Comparison of ENCODE assay signal across 1 cellular context in the genomic region with DNA sequence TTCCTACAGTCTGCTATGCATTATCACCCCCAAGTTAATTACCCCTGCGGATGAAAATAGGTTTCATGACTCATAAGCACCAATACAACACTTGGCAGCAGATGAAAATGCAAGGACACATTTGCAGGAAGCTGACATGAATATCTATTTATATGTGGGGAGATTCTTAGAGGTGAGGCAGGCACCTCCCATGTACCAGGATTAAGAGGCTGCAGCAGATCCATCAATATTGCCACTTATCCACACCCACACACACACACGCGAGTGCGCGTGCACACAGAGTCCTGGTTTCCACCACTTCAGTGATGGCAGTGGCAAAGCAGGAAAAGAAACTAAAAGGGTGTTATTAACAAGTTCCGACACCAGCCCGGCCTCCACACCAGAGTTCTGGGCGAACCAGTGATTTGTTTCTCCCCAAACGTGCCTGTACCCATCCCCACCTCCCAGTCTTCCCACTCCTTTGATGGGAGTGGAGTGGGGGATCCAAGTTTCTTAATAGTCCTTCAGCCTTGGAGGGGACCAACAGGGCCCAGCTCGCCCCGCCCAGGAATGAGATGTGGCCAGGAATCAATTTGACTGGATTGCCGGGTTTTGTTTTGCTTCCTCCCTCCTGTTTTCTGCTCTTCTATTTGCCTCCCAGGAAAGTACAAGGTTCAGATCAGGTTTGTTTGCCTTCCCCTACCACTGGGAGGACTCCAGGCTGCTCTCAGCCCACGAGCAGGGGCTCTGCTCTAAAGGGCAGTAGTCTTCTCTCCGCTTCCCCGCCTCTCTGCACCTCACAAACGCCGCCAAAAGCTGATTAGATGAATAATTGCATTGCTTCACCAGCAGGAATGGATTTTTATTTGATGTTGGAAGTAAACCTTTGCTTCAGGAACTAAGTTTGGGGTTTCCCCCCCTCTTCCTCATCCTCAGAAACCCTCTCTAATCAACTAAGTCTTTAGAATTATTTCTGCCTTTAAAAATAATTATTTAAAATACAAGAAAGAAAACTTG.
TF ChIP-seq lines count a peak whose summit lies in the region.

No MANE protein-coding gene starts in this region.

TF ChIP-seq in HepG2, 621 proteins besides CTCF, POLR2A, EP300 and RAD21 (continued from another document and continues in another):
- TF ChIP-seq NCOR1 (IDR thresholded peaks at IDR 0.05; ENCODE audit: borderline replicate concordance, low read length) (peak; percentile 79; the same call in 1 of the 2 replicates), RBM22 (optimal IDR thresholded peaks at IDR 0.05; ENCODE audit: low read length) (no peak), ZNF660 (CRISPR knock-in tag; IDR thresholded peaks at IDR 0.05; ENCODE audit: borderline replicate concordance, low read depth) (no peak), HNF4G (IDR thresholded peaks at IDR 0.05; ENCODE audit: borderline replicate concordance, low read depth, low read length) (peak; percentile 83), HNF4G (CRISPR knock-in tag; IDR thresholded peaks at IDR 0.05; ENCODE audit: borderline replicate concordance, low read depth) (peak; percentile 53; the same call in 1 of the 2 replicates), SNRNP70 (IDR thresholded peaks at IDR 0.05; ENCODE audit: low read depth, low read length) (no peak), REL (CRISPR knock-in tag; conservative IDR thresholded peaks at IDR 0.05) (no peak), ZNF256 (CRISPR knock-in tag; conservative IDR thresholded peaks at IDR 0.05) (no peak), SALL1 (CRISPR knock-in tag; IDR thresholded peaks at IDR 0.05) (peak; percentile 89), IKZF1 (IDR thresholded peaks at IDR 0.05) (no peak), ZFP36L2 (CRISPR knock-in tag; IDR thresholded peaks at IDR 0.05) (no peak), RXRB (CRISPR knock-in tag; IDR thresholded peaks at IDR 0.05; ENCODE audit: borderline replicate concordance) (peak; percentile 73), ZBTB21 (CRISPR knock-in tag; IDR thresholded peaks at IDR 0.05) (no peak), ZNF709 (CRISPR knock-in tag; IDR thresholded peaks at IDR 0.05) (no peak), MIER2 (CRISPR knock-in tag; IDR thresholded peaks at IDR 0.05) (peak; percentile 22; the same call in 1 of the 2 replicates), DMAP1 (CRISPR knock-in tag; IDR thresholded peaks at IDR 0.05) (peak; percentile 64), THAP11 (CRISPR knock-in tag; IDR thresholded peaks at IDR 0.05) (peak; percentile 35; the same call in 1 of the 2 replicates), SCMH1 (CRISPR knock-in tag; IDR thresholded peaks at IDR 0.05; ENCODE audit: borderline replicate concordance) (no peak), ZNF652 (CRISPR knock-in tag; IDR thresholded peaks at IDR 0.05; ENCODE audit: borderline replicate concordance, low read depth) (peak; percentile 7; the same call in 1 of the 2 replicates), GATAD2A (CRISPR knock-in tag; IDR thresholded peaks at IDR 0.05) (peak; percentile 88), HOXA7 (CRISPR knock-in tag; IDR thresholded peaks at IDR 0.05) (no peak), ZSCAN12 (CRISPR knock-in tag; IDR thresholded peaks at IDR 0.05) (no peak), NFYC (CRISPR knock-in tag; IDR thresholded peaks at IDR 0.05) (no peak), MYNN (CRISPR knock-in tag; IDR thresholded peaks at IDR 0.05; ENCODE audit: low read depth) (no peak), NRL (CRISPR knock-in tag; IDR thresholded peaks at IDR 0.05; ENCODE audit: borderline replicate concordance) (no peak), ERF (CRISPR knock-in tag; IDR thresholded peaks at IDR 0.05) (peak; percentile 56; the same call in 1 of the 2 replicates), SOX5 (CRISPR knock-in tag; IDR thresholded peaks at IDR 0.05; ENCODE audit: borderline replicate concordance) (peak; percentile 75; the same call in 1 of the 2 replicates), TBX3 (IDR thresholded peaks at IDR 0.05; ENCODE audit: borderline replicate concordance) (no peak)
- TF ChIP-seq, protein P1, sequence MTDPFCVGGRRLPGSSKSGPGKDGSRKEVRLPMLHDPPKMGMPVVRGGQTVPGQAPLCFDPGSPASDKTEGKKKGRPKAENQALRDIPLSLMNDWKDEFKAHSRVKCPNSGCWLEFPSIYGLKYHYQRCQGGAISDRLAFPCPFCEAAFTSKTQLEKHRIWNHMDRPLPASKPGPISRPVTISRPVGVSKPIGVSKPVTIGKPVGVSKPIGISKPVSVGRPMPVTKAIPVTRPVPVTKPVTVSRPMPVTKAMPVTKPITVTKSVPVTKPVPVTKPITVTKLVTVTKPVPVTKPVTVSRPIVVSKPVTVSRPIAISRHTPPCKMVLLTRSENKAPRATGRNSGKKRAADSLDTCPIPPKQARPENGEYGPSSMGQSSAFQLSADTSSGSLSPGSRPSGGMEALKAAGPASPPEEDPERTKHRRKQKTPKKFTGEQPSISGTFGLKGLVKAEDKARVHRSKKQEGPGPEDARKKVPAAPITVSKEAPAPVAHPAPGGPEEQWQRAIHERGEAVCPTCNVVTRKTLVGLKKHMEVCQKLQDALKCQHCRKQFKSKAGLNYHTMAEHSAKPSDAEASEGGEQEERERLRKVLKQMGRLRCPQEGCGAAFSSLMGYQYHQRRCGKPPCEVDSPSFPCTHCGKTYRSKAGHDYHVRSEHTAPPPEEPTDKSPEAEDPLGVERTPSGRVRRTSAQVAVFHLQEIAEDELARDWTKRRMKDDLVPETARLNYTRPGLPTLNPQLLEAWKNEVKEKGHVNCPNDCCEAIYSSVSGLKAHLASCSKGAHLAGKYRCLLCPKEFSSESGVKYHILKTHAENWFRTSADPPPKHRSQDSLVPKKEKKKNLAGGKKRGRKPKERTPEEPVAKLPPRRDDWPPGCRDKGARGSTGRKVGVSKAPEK (CRISPR knock-in tag; IDR thresholded peaks at IDR 0.05; ENCODE audit: borderline replicate concordance) = no peak; the same call in 1 of the 2 replicates
- TF ChIP-seq, protein P2, sequence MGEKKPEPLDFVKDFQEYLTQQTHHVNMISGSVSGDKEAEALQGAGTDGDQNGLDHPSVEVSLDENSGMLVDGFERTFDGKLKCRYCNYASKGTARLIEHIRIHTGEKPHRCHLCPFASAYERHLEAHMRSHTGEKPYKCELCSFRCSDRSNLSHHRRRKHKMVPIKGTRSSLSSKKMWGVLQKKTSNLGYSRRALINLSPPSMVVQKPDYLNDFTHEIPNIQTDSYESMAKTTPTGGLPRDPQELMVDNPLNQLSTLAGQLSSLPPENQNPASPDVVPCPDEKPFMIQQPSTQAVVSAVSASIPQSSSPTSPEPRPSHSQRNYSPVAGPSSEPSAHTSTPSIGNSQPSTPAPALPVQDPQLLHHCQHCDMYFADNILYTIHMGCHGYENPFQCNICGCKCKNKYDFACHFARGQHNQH (CRISPR knock-in tag; IDR thresholded peaks at IDR 0.05) = peak; percentile 86; the same call in 1 of the 2 replicates
- TF ChIP-seq, protein P3, sequence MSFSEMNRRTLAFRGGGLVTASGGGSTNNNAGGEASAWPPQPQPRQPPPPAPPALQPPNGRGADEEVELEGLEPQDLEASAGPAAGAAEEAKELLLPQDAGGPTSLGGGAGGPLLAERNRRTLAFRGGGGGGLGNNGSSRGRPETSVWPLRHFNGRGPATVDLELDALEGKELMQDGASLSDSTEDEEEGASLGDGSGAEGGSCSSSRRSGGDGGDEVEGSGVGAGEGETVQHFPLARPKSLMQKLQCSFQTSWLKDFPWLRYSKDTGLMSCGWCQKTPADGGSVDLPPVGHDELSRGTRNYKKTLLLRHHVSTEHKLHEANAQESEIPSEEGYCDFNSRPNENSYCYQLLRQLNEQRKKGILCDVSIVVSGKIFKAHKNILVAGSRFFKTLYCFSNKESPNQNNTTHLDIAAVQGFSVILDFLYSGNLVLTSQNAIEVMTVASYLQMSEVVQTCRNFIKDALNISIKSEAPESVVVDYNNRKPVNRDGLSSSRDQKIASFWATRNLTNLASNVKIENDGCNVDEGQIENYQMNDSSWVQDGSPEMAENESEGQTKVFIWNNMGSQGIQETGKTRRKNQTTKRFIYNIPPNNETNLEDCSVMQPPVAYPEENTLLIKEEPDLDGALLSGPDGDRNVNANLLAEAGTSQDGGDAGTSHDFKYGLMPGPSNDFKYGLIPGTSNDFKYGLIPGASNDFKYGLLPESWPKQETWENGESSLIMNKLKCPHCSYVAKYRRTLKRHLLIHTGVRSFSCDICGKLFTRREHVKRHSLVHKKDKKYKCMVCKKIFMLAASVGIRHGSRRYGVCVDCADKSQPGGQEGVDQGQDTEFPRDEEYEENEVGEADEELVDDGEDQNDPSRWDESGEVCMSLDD (CRISPR knock-in tag; IDR thresholded peaks at IDR 0.05; ENCODE audit: borderline replicate concordance) = no peak
- TF ChIP-seq, protein P4, sequence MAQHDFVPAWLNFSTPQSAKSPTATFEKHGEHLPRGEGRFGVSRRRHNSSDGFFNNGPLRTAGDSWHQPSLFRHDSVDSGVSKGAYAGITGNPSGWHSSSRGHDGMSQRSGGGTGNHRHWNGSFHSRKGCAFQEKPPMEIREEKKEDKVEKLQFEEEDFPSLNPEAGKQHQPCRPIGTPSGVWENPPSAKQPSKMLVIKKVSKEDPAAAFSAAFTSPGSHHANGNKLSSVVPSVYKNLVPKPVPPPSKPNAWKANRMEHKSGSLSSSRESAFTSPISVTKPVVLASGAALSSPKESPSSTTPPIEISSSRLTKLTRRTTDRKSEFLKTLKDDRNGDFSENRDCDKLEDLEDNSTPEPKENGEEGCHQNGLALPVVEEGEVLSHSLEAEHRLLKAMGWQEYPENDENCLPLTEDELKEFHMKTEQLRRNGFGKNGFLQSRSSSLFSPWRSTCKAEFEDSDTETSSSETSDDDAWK (CRISPR knock-in tag; IDR thresholded peaks at IDR 0.05) = no peak
- TF ChIP-seq, protein P5, sequence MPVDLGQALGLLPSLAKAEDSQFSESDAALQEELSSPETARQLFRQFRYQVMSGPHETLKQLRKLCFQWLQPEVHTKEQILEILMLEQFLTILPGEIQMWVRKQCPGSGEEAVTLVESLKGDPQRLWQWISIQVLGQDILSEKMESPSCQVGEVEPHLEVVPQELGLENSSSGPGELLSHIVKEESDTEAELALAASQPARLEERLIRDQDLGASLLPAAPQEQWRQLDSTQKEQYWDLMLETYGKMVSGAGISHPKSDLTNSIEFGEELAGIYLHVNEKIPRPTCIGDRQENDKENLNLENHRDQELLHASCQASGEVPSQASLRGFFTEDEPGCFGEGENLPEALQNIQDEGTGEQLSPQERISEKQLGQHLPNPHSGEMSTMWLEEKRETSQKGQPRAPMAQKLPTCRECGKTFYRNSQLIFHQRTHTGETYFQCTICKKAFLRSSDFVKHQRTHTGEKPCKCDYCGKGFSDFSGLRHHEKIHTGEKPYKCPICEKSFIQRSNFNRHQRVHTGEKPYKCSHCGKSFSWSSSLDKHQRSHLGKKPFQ (CRISPR knock-in tag; IDR thresholded peaks at IDR 0.05; ENCODE audit: insufficient replicate concordance) = peak; percentile 70
- TF ChIP-seq, protein P6, sequence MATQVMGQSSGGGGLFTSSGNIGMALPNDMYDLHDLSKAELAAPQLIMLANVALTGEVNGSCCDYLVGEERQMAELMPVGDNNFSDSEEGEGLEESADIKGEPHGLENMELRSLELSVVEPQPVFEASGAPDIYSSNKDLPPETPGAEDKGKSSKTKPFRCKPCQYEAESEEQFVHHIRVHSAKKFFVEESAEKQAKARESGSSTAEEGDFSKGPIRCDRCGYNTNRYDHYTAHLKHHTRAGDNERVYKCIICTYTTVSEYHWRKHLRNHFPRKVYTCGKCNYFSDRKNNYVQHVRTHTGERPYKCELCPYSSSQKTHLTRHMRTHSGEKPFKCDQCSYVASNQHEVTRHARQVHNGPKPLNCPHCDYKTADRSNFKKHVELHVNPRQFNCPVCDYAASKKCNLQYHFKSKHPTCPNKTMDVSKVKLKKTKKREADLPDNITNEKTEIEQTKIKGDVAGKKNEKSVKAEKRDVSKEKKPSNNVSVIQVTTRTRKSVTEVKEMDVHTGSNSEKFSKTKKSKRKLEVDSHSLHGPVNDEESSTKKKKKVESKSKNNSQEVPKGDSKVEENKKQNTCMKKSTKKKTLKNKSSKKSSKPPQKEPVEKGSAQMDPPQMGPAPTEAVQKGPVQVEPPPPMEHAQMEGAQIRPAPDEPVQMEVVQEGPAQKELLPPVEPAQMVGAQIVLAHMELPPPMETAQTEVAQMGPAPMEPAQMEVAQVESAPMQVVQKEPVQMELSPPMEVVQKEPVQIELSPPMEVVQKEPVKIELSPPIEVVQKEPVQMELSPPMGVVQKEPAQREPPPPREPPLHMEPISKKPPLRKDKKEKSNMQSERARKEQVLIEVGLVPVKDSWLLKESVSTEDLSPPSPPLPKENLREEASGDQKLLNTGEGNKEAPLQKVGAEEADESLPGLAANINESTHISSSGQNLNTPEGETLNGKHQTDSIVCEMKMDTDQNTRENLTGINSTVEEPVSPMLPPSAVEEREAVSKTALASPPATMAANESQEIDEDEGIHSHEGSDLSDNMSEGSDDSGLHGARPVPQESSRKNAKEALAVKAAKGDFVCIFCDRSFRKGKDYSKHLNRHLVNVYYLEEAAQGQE (IDR thresholded peaks at IDR 0.05; ENCODE audit: borderline replicate concordance in 1 of 2, low read depth in 1 of 2, low read length in 2 of 2) = no peak
- TF ChIP-seq, protein P7, sequence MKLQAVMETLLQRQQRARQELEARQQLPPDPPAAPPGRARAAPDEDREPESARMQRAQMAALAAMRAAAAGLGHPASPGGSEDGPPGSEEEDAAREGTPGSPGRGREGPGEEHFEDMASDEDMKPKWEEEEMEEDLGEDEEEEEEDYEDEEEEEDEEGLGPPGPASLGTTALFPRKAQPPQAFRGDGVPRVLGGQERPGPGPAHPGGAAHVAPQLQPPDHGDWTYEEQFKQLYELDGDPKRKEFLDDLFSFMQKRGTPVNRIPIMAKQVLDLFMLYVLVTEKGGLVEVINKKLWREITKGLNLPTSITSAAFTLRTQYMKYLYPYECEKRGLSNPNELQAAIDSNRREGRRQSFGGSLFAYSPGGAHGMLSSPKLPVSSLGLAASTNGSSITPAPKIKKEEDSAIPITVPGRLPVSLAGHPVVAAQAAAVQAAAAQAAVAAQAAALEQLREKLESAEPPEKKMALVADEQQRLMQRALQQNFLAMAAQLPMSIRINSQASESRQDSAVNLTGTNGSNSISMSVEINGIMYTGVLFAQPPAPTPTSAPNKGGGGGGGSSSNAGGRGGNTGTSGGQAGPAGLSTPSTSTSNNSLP (IDR thresholded peaks at IDR 0.05; ENCODE audit: low read depth, low read length) = peak; percentile 90
- TF ChIP-seq, protein P8, sequence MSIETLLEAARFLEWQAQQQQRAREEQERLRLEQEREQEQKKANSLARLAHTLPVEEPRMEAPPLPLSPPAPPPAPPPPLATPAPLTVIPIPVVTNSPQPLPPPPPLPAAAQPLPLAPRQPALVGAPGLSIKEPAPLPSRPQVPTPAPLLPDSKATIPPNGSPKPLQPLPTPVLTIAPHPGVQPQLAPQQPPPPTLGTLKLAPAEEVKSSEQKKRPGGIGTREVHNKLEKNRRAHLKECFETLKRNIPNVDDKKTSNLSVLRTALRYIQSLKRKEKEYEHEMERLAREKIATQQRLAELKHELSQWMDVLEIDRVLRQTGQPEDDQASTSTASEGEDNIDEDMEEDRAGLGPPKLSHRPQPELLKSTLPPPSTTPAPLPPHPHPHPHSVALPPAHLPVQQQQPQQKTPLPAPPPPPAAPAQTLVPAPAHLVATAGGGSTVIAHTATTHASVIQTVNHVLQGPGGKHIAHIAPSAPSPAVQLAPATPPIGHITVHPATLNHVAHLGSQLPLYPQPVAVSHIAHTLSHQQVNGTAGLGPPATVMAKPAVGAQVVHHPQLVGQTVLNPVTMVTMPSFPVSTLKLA (IDR thresholded peaks at IDR 0.05) = peak; percentile 40; the same call in 1 of the 2 replicates
- TF ChIP-seq, protein P9, sequence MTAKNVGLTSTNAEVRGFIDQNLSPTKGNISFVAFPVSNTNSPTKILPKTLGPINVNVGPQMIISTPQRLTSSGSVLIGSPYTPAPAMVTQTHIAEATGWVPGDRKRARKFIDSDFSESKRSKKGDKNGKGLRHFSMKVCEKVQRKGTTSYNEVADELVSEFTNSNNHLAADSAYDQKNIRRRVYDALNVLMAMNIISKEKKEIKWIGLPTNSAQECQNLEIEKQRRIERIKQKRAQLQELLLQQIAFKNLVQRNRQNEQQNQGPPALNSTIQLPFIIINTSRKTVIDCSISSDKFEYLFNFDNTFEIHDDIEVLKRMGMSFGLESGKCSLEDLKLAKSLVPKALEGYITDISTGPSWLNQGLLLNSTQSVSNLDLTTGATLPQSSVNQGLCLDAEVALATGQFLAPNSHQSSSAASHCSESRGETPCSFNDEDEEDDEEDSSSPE (CRISPR knock-in tag; IDR thresholded peaks at IDR 0.05) = no peak
